ENCODE assay signal across 9 cellular contexts in the genomic region with DNA sequence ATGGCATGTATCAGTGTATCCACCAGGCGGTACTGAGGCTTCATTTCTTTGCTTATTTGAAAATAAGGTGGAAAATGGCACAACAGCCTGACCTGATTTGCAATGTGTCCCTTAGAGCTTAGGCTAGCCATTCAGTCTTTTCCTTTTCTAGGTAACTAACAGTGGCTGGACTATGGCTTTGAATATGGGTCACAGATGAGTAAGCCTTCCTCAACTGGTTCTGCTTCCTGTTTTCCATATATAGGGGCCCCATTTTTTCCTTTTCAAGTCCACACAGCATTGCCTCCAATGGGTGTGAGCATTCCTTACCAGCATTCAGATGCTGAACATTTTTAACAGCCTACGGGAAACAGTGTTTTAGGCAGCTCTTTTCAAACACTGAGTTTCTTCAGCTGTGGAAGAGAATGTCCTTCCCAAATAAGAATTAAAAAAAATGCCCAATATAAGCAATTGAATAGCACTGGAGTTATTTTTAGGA. TPM values are rescaled to one million over a fixed set of nuclear protein-coding genes. Genes with fewer than 3 reads are reported as not detected.
A peak's percentile ranks its signal among the peaks of the same experiment; 100 is the strongest.
DNase-seq lines count a peak whose midpoint lies in the region; ATAC-seq and TF ChIP-seq lines count a peak whose summit lies in the region.
"Had no signal": no experiment of that assay in that cellular context is flagged by ENCODE, and none has a peak within 500 bp of the region (broad histone marks: within the 10 kb centered on the region; RNA-seq: fewer than 3 reads in every experiment).

No MANE protein-coding gene starts in this region.

- H2AFZ ChIP-seq in OCI-LY7 (ENCODE audit: low read length) (peak overlapping the region; percentile 60; the same call in 1 of the 2 replicates), neuronal stem cell (ENCODE audit: low read length) (peak overlapping the region; percentile 71)

- H3K9me2 ChIP-seq in OCI-LY7 (ENCODE audit: insufficient read depth, low read length): no peaks in the 10 kb centered on the region

- H3K36me3 Mint-ChIP-seq in naive thymus-derived CD4-positive, alpha-beta T cell: peaks cover 0 to 4% (median 0%) of the 10 kb centered on the region in 5 donors
- peaks cover 10% of the 10 kb centered on the region for H3K36me3 Mint-ChIP-seq in stimulated activated effector memory CD8-positive, alpha-beta T cell treated with anti-CD3 and anti-CD28 coated beads, Interleukin-12 subunit alpha, Interleukin-12 subunit beta, amount 100 ng/mL, for 72 hours

- H3K79me2 ChIP-seq in OCI-LY7 (ENCODE audit: insufficient read depth, low read depth, low read length): peaks cover 40% of the 10 kb centered on the region

- H3K4me3 ChIP-seq in OCI-LY7 (ENCODE audit: low read depth, low read length, poor library complexity, severe bottlenecking): peak overlapping the region; percentile 94
- H3K4me3 ChIP-seq in esophagus (ENCODE audit: low read depth in 1 of 2, low read length in 2 of 2): peak overlapping the region in 1 of 2 donors; percentile 15
- peak overlapping the region in 1 of 2 donors; percentile 25 for H3K4me3 ChIP-seq in neuronal stem cell (ENCODE audit: low read length in 2 of 2)
- H3K4me3 ChIP-seq in naive thymus-derived CD4-positive, alpha-beta T cell (ENCODE audit: low read length): no peak overlapping the region
- H3K4me3 ChIP-seq in HAP-1: no peak overlapping the region

- POLR2A ChIA-PET in OCI-LY7 (lab: Charles Lee): interaction anchor here (0.6 to 1.4 kb wide), 5 partner anchors 10 to 224 kb away, joined by 4 to 16 read pairs (median 6); no protein-coding TSS in a partner anchor
- POLR2A ChIA-PET in naive thymus-derived CD4-positive, alpha-beta T cell (lab: Charles Lee): interaction anchor here (0.6 to 1.2 kb wide), 2 partner anchors 10 to 18 kb away, joined by 3 to 4 read pairs; no protein-coding TSS in a partner anchor

- H3K9me3 Mint-ChIP-seq in naive thymus-derived CD4-positive, alpha-beta T cell: peaks cover 0 to 2% (median 0%) of the 10 kb centered on the region in 11 donors
- no peaks in the 10 kb centered on the region for H3K9me3 Mint-ChIP-seq in stimulated activated effector memory CD8-positive, alpha-beta T cell treated with anti-CD3 and anti-CD28 coated beads, Interleukin-12 subunit alpha, Interleukin-12 subunit beta, amount 100 ng/mL, for 72 hours

- no peak overlapping the region for H4K91ac ChIP-seq in neuronal stem cell (ENCODE audit: low read depth, low read length, poor library complexity)

- H3K79me1 ChIP-seq in neuronal stem cell (ENCODE audit: low read depth, low read length): peaks cover 5% of the 10 kb centered on the region

- in situ Hi-C loops in HAP-1 (cut with MboI; ENCODE audit: low sequenced_read_pairs): no loop called here

- H3K27me3 ChIP-seq in esophagus (ENCODE audit: control insufficient read depth in 1 of 2, insufficient read depth in 2 of 2, low read length in 2 of 2): no peaks in the 10 kb centered on the region
- H3K27me3 ChIP-seq in neuronal stem cell (ENCODE audit: control insufficient read depth in 3 of 3, insufficient read depth in 3 of 3, low read depth in 1 of 3, low read length in 3 of 3): no peaks in the 10 kb centered on the region
- no peaks in the 10 kb centered on the region for H3K27me3 ChIP-seq in naive thymus-derived CD4-positive, alpha-beta T cell (ENCODE audit: control insufficient read depth in 2 of 2, insufficient read depth in 2 of 2, low read length in 2 of 2)
- no peaks in the 10 kb centered on the region for H3K27me3 ChIP-seq in HAP-1 (ENCODE audit: low read depth)

- intact Hi-C loops in OCI-LY7 (cut with micrococcal nuclease; ENCODE audit: unreplicated experiment): no loop called here
- intact Hi-C loops in naive thymus-derived CD4-positive, alpha-beta T cell (cut with micrococcal nuclease): loop anchor here in 1 of 2 donors (1.0 kb wide), 1 partner anchor 47 kb away; no protein-coding TSS in a partner anchor

- peaks cover 11% of the 10 kb centered on the region; the same call in 1 of the 2 replicates for H3K9me3 ChIP-seq in OCI-LY7 (ENCODE audit: low read length)
- no peaks in the 10 kb centered on the region for H3K9me3 ChIP-seq in esophagus (ENCODE audit: control insufficient read depth in 2 of 2, insufficient read depth in 1 of 2, low read depth in 1 of 2, low read length in 1 of 2)
- peaks cover 0 to 6% of the 10 kb centered on the region in 2 donors for H3K9me3 ChIP-seq in neuronal stem cell (replicated peaks in 1 of 2; ENCODE audit: control insufficient read depth in 2 of 2, insufficient read depth in 1 of 2, low read depth in 1 of 2, low read length in 2 of 2)
- no peaks in the 10 kb centered on the region for H3K9me3 ChIP-seq in naive thymus-derived CD4-positive, alpha-beta T cell (ENCODE audit: control insufficient read depth in 2 of 3, low read length in 3 of 3)
- no peaks in the 10 kb centered on the region for H3K9me3 ChIP-seq in HAP-1

- peak overlapping the region; percentile 79 for H3K27ac ChIP-seq in OCI-LY7 (ENCODE audit: low read depth, low read length, poor library complexity, severe bottlenecking)
- peak overlapping the region; percentile 48 to 52 for H3K27ac ChIP-seq in esophagus (ENCODE audit: low read depth in 2 of 2, low read length in 1 of 2)
- no peak overlapping the region for H3K27ac ChIP-seq in neuronal stem cell (replicated peaks; ENCODE audit: low read length)
- H3K27ac ChIP-seq in naive thymus-derived CD4-positive, alpha-beta T cell (ENCODE audit: low read depth, low read length): no peak overlapping the region

- no peak overlapping the region for H2BK12ac ChIP-seq in neuronal stem cell (ENCODE audit: low read length)

- peak; percentile 41; the same call in 1 of the 2 replicates for TF ChIP-seq CTCF in OCI-LY7 (conservative IDR thresholded peaks at IDR 0.05; ENCODE audit: low read length)

- no peak overlapping the region for H3K4ac ChIP-seq in neuronal stem cell (ENCODE audit: low read length)

- no peak overlapping the region for H3K23ac ChIP-seq in neuronal stem cell (ENCODE audit: low read depth, low read length, poor library complexity)

- no peak overlapping the region for H4K8ac ChIP-seq in neuronal stem cell (ENCODE audit: low read depth, low read length)

- no peak overlapping the region for H3K9ac ChIP-seq in neuronal stem cell (ENCODE audit: low read depth, low read length, poor library complexity)

- no peak overlapping the region for H3K4me3 Mint-ChIP-seq in naive thymus-derived CD4-positive, alpha-beta T cell
- no peak overlapping the region for H3K4me3 Mint-ChIP-seq in stimulated activated effector memory CD8-positive, alpha-beta T cell treated with anti-CD3 and anti-CD28 coated beads, Interleukin-12 subunit alpha, Interleukin-12 subunit beta, amount 100 ng/mL, for 72 hours

- H3K27me3 Mint-ChIP-seq in naive thymus-derived CD4-positive, alpha-beta T cell: peaks cover 0 to 24% (median 0%) of the 10 kb centered on the region in 5 donors

- BruUV-seq in OCI-LY7 (replicated peaks; lab: Mats Ljungman, UMichigan): no TSS peak

- H3K36me3 ChIP-seq in OCI-LY7 (ENCODE audit: insufficient read depth, low read length) (peaks cover 6% of the 10 kb centered on the region; the same call in 1 of the 2 replicates), esophagus (ENCODE audit: control insufficient read depth in 2 of 2, insufficient read depth in 2 of 2, low read length in 1 of 2) (no peaks in the 10 kb centered on the region), neuronal stem cell (replicated peaks in 1 of 2; ENCODE audit: control insufficient read depth in 2 of 2, insufficient read depth in 2 of 2, low read length in 2 of 2) (no peaks in the 10 kb centered on the region), HAP-1 (replicated peaks) (no peaks in the 10 kb centered on the region)
- H3K36me3 ChIP-seq in naive thymus-derived CD4-positive, alpha-beta T cell (ENCODE audit: control insufficient read depth in 2 of 3, insufficient read depth in 3 of 3, low read length in 3 of 3): no peaks in the 10 kb centered on the region

- no peak overlapping the region for H3K18ac ChIP-seq in neuronal stem cell (ENCODE audit: low read length)

- H2BK5ac ChIP-seq in neuronal stem cell (ENCODE audit: low read length): no peak overlapping the region

- no peak overlapping the region for H2AK5ac ChIP-seq in neuronal stem cell (ENCODE audit: low read depth, low read length)

- no peak for ATAC-seq in naive thymus-derived CD4-positive, alpha-beta T cell
- no peak for ATAC-seq in stimulated activated effector memory CD8-positive, alpha-beta T cell treated with anti-CD3 and anti-CD28 coated beads, Interleukin-12 subunit alpha, Interleukin-12 subunit beta, amount 100 ng/mL, for 72 hours

- no peak overlapping the region for H3K14ac ChIP-seq in neuronal stem cell (ENCODE audit: low read length)

- no peak overlapping the region for H2BK15ac ChIP-seq in neuronal stem cell (ENCODE audit: low read length)

- CTCF ChIA-PET in OCI-LY7 (lab: Charles Lee; ENCODE audit: unreplicated experiment): interaction anchor here (0.7 kb wide), 1 partner anchor 24 kb away, joined by 4 read pairs; no protein-coding TSS in a partner anchor
- CTCF ChIA-PET in naive thymus-derived CD4-positive, alpha-beta T cell (lab: Charles Lee): no interaction called here

- 38 to 50% methylated on average over 2 of the region's 2 CpGs for WGBS in esophagus, 2 donors
- WGBS in neuronal stem cell (ENCODE audit: extremely low coverage in 2 of 2, insufficient read length in 2 of 2, insufficient replicate concordance in 1 of 2), 2 donors: no CpG with 5 or more reads among the region's 2 CpGs

- no peak overlapping the region for H2BK120ac ChIP-seq in neuronal stem cell (ENCODE audit: low read depth, low read length)

- DNase-seq in CD1c-positive myeloid dendritic cell (ENCODE audit: extremely low spot score): peak; percentile 85
- DNase-seq in OCI-LY7 (ENCODE audit: low spot score): peak; percentile 58
- no peak for DNase-seq in neuronal stem cell (ENCODE audit: low spot score)
- no peak for DNase-seq in naive thymus-derived CD4-positive, alpha-beta T cell
- no peak for DNase-seq in NCI-H187 (lab: John Stamatoyannopoulos, UW)
- no peak for DNase-seq in HAP-1 (ENCODE audit: low spot score in 2 of 2)
- DNase-seq in stimulated activated effector memory CD8-positive, alpha-beta T cell treated with anti-CD3 and anti-CD28 coated beads, Interleukin-12 subunit alpha, Interleukin-12 subunit beta, amount 100 ng/mL, for 72 hours (ENCODE audit: low spot score in 2 of 2): no peak
- DNase-seq: stimulated activated CD4-positive, alpha-beta T cell treated with anti-CD3 and anti-CD28 coated beads, Interleukin-15, amount 100 ng/mL, for 24 hours had no signal

- H3K4me1 ChIP-seq in OCI-LY7 (ENCODE audit: insufficient read depth, low read length, poor library complexity, severe bottlenecking) (peaks cover 48% of the 10 kb centered on the region), esophagus (ENCODE audit: control insufficient read depth in 2 of 2, insufficient read depth in 2 of 2, low read length in 1 of 2) (peaks cover 0 to 2% of the 10 kb centered on the region in 2 donors), neuronal stem cell (ENCODE audit: control insufficient read depth in 2 of 2, insufficient read depth in 1 of 2, low read depth in 1 of 2, low read length in 2 of 2) (peaks cover 6 to 23% of the 10 kb centered on the region in 2 donors), HAP-1 (peaks cover 16% of the 10 kb centered on the region)
- H3K4me1 ChIP-seq in naive thymus-derived CD4-positive, alpha-beta T cell (ENCODE audit: control insufficient read depth in 2 of 2, insufficient read depth in 2 of 2, low read length in 2 of 2): peaks cover 0 to under 1% of the 10 kb centered on the region in 2 donors

- H3K4me2 ChIP-seq in OCI-LY7 (ENCODE audit: low read length): peak overlapping the region; percentile 98
- H3K4me2 ChIP-seq in neuronal stem cell (ENCODE audit: insufficient read depth, low read length, poor library complexity, severe bottlenecking): no peak overlapping the region

- no peak overlapping the region for H3K27ac Mint-ChIP-seq in naive thymus-derived CD4-positive, alpha-beta T cell
- no peak overlapping the region for H3K27ac Mint-ChIP-seq in stimulated activated effector memory CD8-positive, alpha-beta T cell treated with anti-CD3 and anti-CD28 coated beads, Interleukin-12 subunit alpha, Interleukin-12 subunit beta, amount 100 ng/mL, for 72 hours

- no peaks in the 10 kb centered on the region for H4K20me1 ChIP-seq in OCI-LY7 (ENCODE audit: insufficient read depth, low read length)

- H3K4me1 Mint-ChIP-seq in naive thymus-derived CD4-positive, alpha-beta T cell: peaks cover 8 to 26% (median 23%) of the 10 kb centered on the region in 7 donors
- H3K4me1 Mint-ChIP-seq in stimulated activated effector memory CD8-positive, alpha-beta T cell treated with anti-CD3 and anti-CD28 coated beads, Interleukin-12 subunit alpha, Interleukin-12 subunit beta, amount 100 ng/mL, for 72 hours: peaks cover 10% of the 10 kb centered on the region

RNA-seq across cellular contexts. Expression of a gene that starts 3.9 kb away (rescaled TPM):
- 165 and 179 TPM in 2 replicates for total RNA-seq in OCI-LY7 (2014; rRNA removed; shearing (Covaris generic))
- total RNA-seq in OCI-LY7 (2022): 167 and 199 TPM in 2 replicates
- 10 to 100 TPM; 44.2 to 75.9 TPM for polyA plus RNA-seq in esophagus
- 178 TPM for polyA plus RNA-seq in neuronal stem cell (2013, experiment 1 of 2)
- polyA plus RNA-seq in neuronal stem cell (2013, experiment 2 of 2): 189 TPM
- 100 to 1,000 TPM in 1 of 5 experiments, 10 to 100 TPM in 4; 43.2 to 205 (median 60.8) TPM for total RNA-seq in naive thymus-derived CD4-positive, alpha-beta T cell
- 10 to 100 TPM; 26.5 to 36.1 TPM for polyA plus RNA-seq in naive thymus-derived CD4-positive, alpha-beta T cell

Comparison
In these comparisons a context has a peak if more than half of its experiments do, and no peak if none do; other contexts are left out.
1. DNase-seq: peak in CD1c-positive myeloid dendritic cell (single experiment) and OCI-LY7 (single experiment); none in neuronal stem cell (single experiment), naive thymus-derived CD4-positive, alpha-beta T cell (0 of 9), NCI-H187 (0 of 2), HAP-1 (0 of 2) and stimulated activated effector memory CD8-positive, alpha-beta T cell treated with anti-CD3 and anti-CD28 coated beads, Interleukin-12 subunit alpha, Interleukin-12 subunit beta, amount 100 ng/mL, for 72 hours (0 of 2).
2. H3K27ac ChIP-seq: peak in OCI-LY7 (single experiment) and esophagus (2 of 2); none in neuronal stem cell (single experiment) and naive thymus-derived CD4-positive, alpha-beta T cell (single experiment).